13 cellular contexts compared by ENCODE assay signal in the genomic region with DNA sequence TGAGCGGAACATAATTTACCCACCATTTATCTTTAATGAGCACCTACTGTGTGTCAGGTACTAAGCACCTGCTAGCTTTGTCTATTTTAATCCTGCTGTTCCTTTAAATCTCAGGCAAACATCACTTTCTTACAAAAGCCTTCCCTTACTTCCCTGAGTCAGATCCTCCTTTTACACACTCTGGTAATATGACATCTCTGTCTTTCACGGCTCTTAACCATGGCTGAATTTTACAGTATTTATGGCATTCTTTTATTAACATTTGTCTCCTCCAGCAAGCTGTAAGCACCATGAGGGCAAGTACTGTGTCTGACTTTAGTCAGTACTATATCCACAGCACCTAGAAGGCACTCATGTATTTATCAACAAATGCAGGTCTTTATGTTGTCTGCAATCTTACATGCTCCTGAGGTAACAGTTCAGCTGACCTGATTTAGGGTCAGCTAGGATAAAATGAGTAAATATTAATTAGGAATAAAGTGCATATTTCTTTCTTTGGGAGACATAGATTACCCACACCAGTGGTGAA. TPM values are rescaled to one million over a fixed set of nuclear protein-coding genes. Genes with fewer than 3 reads are reported as not detected.
DNase-seq lines count a peak whose midpoint lies in the region; ATAC-seq and TF ChIP-seq lines count a peak whose summit lies in the region.
"Had no signal": no experiment of that assay in that cellular context is flagged by ENCODE, and none has a peak within 500 bp of the region (broad histone marks: within the 10 kb centered on the region; RNA-seq: fewer than 3 reads in every experiment).

No MANE protein-coding gene starts in this region.

- ATAC-seq in activated T-cell treated with anti-CD3 and anti-CD28 coated beads, Interleukin-2, amount 50 U/mL, for 72 hours (replicated peaks in 1 of 2): peak; percentile 8 to 19
- ATAC-seq in HG03159 (IDR thresholded peaks at IDR 0.05; ENCODE audit: unreplicated experiment) (peak; percentile 8), SK-N-SH treated with all-trans-retinoic acid at 6 μM for 48 hours (no peak)
- peak; percentile 9 for ATAC-seq in activated CD8-positive, alpha-beta T cell treated with anti-CD3 and anti-CD28 coated beads, Interleukin-2, amount 10 ng/mL, durations not matched to agents 7 days and 5 days
- ATAC-seq: HCT116, PC-3 had no signal

- CTCF ChIA-PET in activated CD8-positive, alpha-beta T cell treated with anti-CD3 and anti-CD28 coated beads, Interleukin-2, amount 10 ng/mL, durations not matched to agents 7 days and 5 days (lab: Charles Lee): interaction anchor here (0.7 to 7.0 kb wide), 25 partner anchors 8 to 540 kb away, joined by 3 to 59 read pairs (median 5); a partner anchor contains a TSS

- DNase-seq in activated T-cell treated with anti-CD3 and anti-CD28 coated beads, Interleukin-2, amount 50 U/mL, for 72 hours: no peak
- DNase-seq in activated T-cell treated with anti-CD3 and anti-CD28 coated beads for 4 hours (no peak), dedifferentiated amniotic fluid mesenchymal stem cell (ENCODE audit: extremely low spot score) (no peak), NCI-H2081 (lab: John Stamatoyannopoulos, UW) (no peak)
- no peak for DNase-seq in activated CD8-positive, alpha-beta T cell treated with anti-CD3 and anti-CD28 coated beads, Interleukin-2, amount 10 ng/mL, durations not matched to agents 7 days and 5 days
- DNase-seq: activated CD4-positive, alpha-beta T cell treated with anti-CD3 and anti-CD28 coated beads for 1 hour; spleen; stomach had no signal

- peak overlapping the region; percentile 97 for H3K27ac Mint-ChIP-seq in activated T-cell treated with anti-CD3 and anti-CD28 coated beads, Interleukin-2, amount 50 U/mL, for 72 hours
- peak overlapping the region; percentile 88 for H3K27ac Mint-ChIP-seq in activated CD8-positive, alpha-beta T cell treated with anti-CD3 and anti-CD28 coated beads, Interleukin-2, amount 10 ng/mL, durations not matched to agents 7 days and 5 days
- H3K27ac Mint-ChIP-seq in stimulated activated naive CD8-positive, alpha-beta T cell treated with anti-CD3 and anti-CD28 coated beads, Interleukin-15, Interleukin-2, amounts not matched to agents 100 ng/mL and 50 ng/mL, for 24 hours: peak overlapping the region; percentile 98

- H3K4me3 Mint-ChIP-seq in activated T-cell treated with anti-CD3 and anti-CD28 coated beads, Interleukin-2, amount 50 U/mL, for 72 hours: peak overlapping the region; percentile 64 to 76
- H3K4me3 Mint-ChIP-seq in activated CD8-positive, alpha-beta T cell treated with anti-CD3 and anti-CD28 coated beads, Interleukin-2, amount 10 ng/mL, durations not matched to agents 7 days and 5 days: peak overlapping the region; percentile 77
- H3K4me3 Mint-ChIP-seq in stimulated activated naive CD8-positive, alpha-beta T cell treated with anti-CD3 and anti-CD28 coated beads, Interleukin-15, Interleukin-2, amounts not matched to agents 100 ng/mL and 50 ng/mL, for 24 hours: peak overlapping the region; percentile 76

- H3K27me3 Mint-ChIP-seq in activated T-cell treated with anti-CD3 and anti-CD28 coated beads, Interleukin-2, amount 50 U/mL, for 72 hours (ENCODE audit: low read depth): no peaks in the 10 kb centered on the region
- no peaks in the 10 kb centered on the region for H3K27me3 Mint-ChIP-seq in activated CD8-positive, alpha-beta T cell treated with anti-CD3 and anti-CD28 coated beads, Interleukin-2, amount 10 ng/mL, durations not matched to agents 7 days and 5 days (ENCODE audit: low read depth)
- H3K27me3 Mint-ChIP-seq in stimulated activated naive CD8-positive, alpha-beta T cell treated with anti-CD3 and anti-CD28 coated beads, Interleukin-15, Interleukin-2, amounts not matched to agents 100 ng/mL and 50 ng/mL, for 24 hours: no peaks in the 10 kb centered on the region

- peaks cover 4 to 6% of the 10 kb centered on the region in 2 donors for H3K9me3 Mint-ChIP-seq in activated T-cell treated with anti-CD3 and anti-CD28 coated beads, Interleukin-2, amount 50 U/mL, for 72 hours
- no peaks in the 10 kb centered on the region for H3K9me3 Mint-ChIP-seq in activated CD8-positive, alpha-beta T cell treated with anti-CD3 and anti-CD28 coated beads, Interleukin-2, amount 10 ng/mL, durations not matched to agents 7 days and 5 days (ENCODE audit: insufficient read depth)
- H3K9me3 Mint-ChIP-seq in stimulated activated naive CD8-positive, alpha-beta T cell treated with anti-CD3 and anti-CD28 coated beads, Interleukin-15, Interleukin-2, amounts not matched to agents 100 ng/mL and 50 ng/mL, for 24 hours: no peaks in the 10 kb centered on the region

- POLR2A ChIA-PET in activated CD8-positive, alpha-beta T cell treated with anti-CD3 and anti-CD28 coated beads, Interleukin-2, amount 10 ng/mL, durations not matched to agents 7 days and 5 days (lab: Charles Lee): interaction anchor here (0.5 to 6.3 kb wide), 13 partner anchors 12 to 122 kb away, joined by 3 to 90 read pairs (median 7); a partner anchor contains a TSS

- H3K4me1 Mint-ChIP-seq in activated T-cell treated with anti-CD3 and anti-CD28 coated beads, Interleukin-2, amount 50 U/mL, for 72 hours (ENCODE audit: low read depth): peaks cover 88% of the 10 kb centered on the region
- H3K4me1 Mint-ChIP-seq in activated CD8-positive, alpha-beta T cell treated with anti-CD3 and anti-CD28 coated beads, Interleukin-2, amount 10 ng/mL, durations not matched to agents 7 days and 5 days (ENCODE audit: low read depth): peaks cover 69% of the 10 kb centered on the region
- peaks cover 89% of the 10 kb centered on the region for H3K4me1 Mint-ChIP-seq in stimulated activated naive CD8-positive, alpha-beta T cell treated with anti-CD3 and anti-CD28 coated beads, Interleukin-15, Interleukin-2, amounts not matched to agents 100 ng/mL and 50 ng/mL, for 24 hours (ENCODE audit: low read depth)

- peaks cover 4 to 10% of the 10 kb centered on the region in 2 donors for H3K36me3 Mint-ChIP-seq in activated T-cell treated with anti-CD3 and anti-CD28 coated beads, Interleukin-2, amount 50 U/mL, for 72 hours (ENCODE audit: insufficient read depth in 2 of 2)
- peaks cover 2% of the 10 kb centered on the region for H3K36me3 Mint-ChIP-seq in activated CD8-positive, alpha-beta T cell treated with anti-CD3 and anti-CD28 coated beads, Interleukin-2, amount 10 ng/mL, durations not matched to agents 7 days and 5 days (ENCODE audit: low read depth)
- no peaks in the 10 kb centered on the region for H3K36me3 Mint-ChIP-seq in stimulated activated naive CD8-positive, alpha-beta T cell treated with anti-CD3 and anti-CD28 coated beads, Interleukin-15, Interleukin-2, amounts not matched to agents 100 ng/mL and 50 ng/mL, for 24 hours (ENCODE audit: low read depth)

TF ChIP-seq in SK-N-SH treated with all-trans-retinoic acid at 6 μM for 48 hours, 23 proteins besides CTCF, POLR2A, EP300 and RAD21:
- TF ChIP-seq, protein P1, sequence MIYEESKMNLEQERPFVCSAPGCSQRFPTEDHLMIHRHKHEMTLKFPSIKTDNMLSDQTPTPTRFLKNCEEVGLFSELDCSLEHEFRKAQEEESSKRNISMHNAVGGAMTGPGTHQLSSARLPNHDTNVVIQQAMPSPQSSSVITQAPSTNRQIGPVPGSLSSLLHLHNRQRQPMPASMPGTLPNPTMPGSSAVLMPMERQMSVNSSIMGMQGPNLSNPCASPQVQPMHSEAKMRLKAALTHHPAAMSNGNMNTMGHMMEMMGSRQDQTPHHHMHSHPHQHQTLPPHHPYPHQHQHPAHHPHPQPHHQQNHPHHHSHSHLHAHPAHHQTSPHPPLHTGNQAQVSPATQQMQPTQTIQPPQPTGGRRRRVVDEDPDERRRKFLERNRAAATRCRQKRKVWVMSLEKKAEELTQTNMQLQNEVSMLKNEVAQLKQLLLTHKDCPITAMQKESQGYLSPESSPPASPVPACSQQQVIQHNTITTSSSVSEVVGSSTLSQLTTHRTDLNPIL (CRISPR knock-in tag; IDR thresholded peaks at IDR 0.05; ENCODE audit: low read depth): no peak
- TF ChIP-seq BACH2 (CRISPR knock-in tag; IDR thresholded peaks at IDR 0.05; ENCODE audit: borderline replicate concordance) (no peak), ZFP30 (CRISPR knock-in tag; IDR thresholded peaks at IDR 0.05) (no peak), ARNTL (CRISPR knock-in tag; IDR thresholded peaks at IDR 0.05; ENCODE audit: borderline replicate concordance, low read depth) (no peak), TCF4 (CRISPR knock-in tag; IDR thresholded peaks at IDR 0.05; ENCODE audit: borderline replicate concordance) (no peak), ZFP3 (CRISPR knock-in tag; IDR thresholded peaks at IDR 0.05) (no peak), ZNF8 (CRISPR knock-in tag; IDR thresholded peaks at IDR 0.05) (no peak)
- TF ChIP-seq, protein P2, sequence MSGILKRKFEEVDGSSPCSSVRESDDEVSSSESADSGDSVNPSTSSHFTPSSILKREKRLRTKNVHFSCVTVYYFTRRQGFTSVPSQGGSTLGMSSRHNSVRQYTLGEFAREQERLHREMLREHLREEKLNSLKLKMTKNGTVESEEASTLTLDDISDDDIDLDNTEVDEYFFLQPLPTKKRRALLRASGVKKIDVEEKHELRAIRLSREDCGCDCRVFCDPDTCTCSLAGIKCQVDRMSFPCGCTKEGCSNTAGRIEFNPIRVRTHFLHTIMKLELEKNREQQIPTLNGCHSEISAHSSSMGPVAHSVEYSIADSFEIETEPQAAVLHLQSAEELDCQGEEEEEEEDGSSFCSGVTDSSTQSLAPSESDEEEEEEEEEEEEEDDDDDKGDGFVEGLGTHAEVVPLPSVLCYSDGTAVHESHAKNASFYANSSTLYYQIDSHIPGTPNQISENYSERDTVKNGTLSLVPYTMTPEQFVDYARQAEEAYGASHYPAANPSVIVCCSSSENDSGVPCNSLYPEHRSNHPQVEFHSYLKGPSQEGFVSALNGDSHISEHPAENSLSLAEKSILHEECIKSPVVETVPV (CRISPR knock-in tag; IDR thresholded peaks at IDR 0.05): no peak
TF ChIP-seq in SK-N-SH treated with all-trans-retinoic acid at 6 μM for 48 hours: peak in this region for 0.

RNA-seq across cellular contexts. Expression of a gene that starts 33.7 kb away (rescaled TPM):
- total RNA-seq in activated T-cell treated with anti-CD3 and anti-CD28 coated beads, Interleukin-2, amount 50 U/mL, for 72 hours: 100 to 1,000 TPM; 175 to 193 TPM
- 10 to 100 TPM; 72.8 to 77.5 TPM for total RNA-seq in activated CD8-positive, alpha-beta T cell treated with anti-CD3 and anti-CD28 coated beads, Interleukin-2, amount 10 ng/mL, durations not matched to agents 7 days and 5 days
